In genomic region chr6:6832439-6832838, GRCh38 we compare ENCODE assay signal across 33 cellular contexts.
"Had no signal": no experiment of that assay in that cellular context is flagged by ENCODE, and none has a peak within 500 bp of the region (broad histone marks: within the 10 kb centered on the region; RNA-seq: fewer than 3 reads in every experiment).

No MANE protein-coding gene starts in this region.

- ATAC-seq: activated CD4-positive, CD25-positive, alpha-beta regulatory T cell treated with anti-CD3 and anti-CD28 coated beads, Interleukin-2, amount 50 U/mL, for 24 hours; activated CD8-positive, alpha-beta T cell treated with anti-CD3 and anti-CD28 coated beads for 36 hours; activated T-cell treated with anti-CD3 and anti-CD28 coated beads, Interleukin-2, amount 50 U/mL, for 4 hours; activated T-helper 17 cell treated with anti-CD3 and anti-CD28 coated beads, Interleukin-2, amount 50 U/mL, for 72 hours; T-helper 17 cell had no signal

- H3K4me1 Mint-ChIP-seq: activated B cell treated with CpG ODN at 0.5 μM for 24 hours; activated T-helper 17 cell treated with anti-CD3 and anti-CD28 coated beads, Interleukin-2, amount 50 U/mL, for 72 hours; T-helper 17 cell had no signal

- H3K4me3 Mint-ChIP-seq: activated B cell treated with CpG ODN at 0.5 μM for 24 hours; activated CD8-positive, alpha-beta T cell treated with anti-CD3 and anti-CD28 coated beads for 36 hours; activated naive CD8-positive, alpha-beta T cell; activated T-cell treated with anti-CD3 and anti-CD28 coated beads, Interleukin-2, amount 50 U/mL, for 4 hours; activated T-helper 17 cell treated with anti-CD3 and anti-CD28 coated beads, Interleukin-2, amount 50 U/mL, for 72 hours; T-helper 17 cell; T-helper 2 cell treated with Interferon-gamma antibody and Interleukin-4, amounts not matched to agents 5 μg/mL and 100 μg/mL, for 36 hours had no signal

- H3K9me3 Mint-ChIP-seq: activated B cell treated with CpG ODN at 0.5 μM for 24 hours; activated CD8-positive, alpha-beta T cell treated with anti-CD3 and anti-CD28 coated beads for 36 hours; activated T-cell treated with anti-CD3 and anti-CD28 coated beads, Interleukin-2, amount 50 U/mL, for 4 hours; activated T-helper 17 cell treated with anti-CD3 and anti-CD28 coated beads, Interleukin-2, amount 50 U/mL, for 72 hours; T-helper 2 cell treated with Interferon-gamma antibody and Interleukin-4, amounts not matched to agents 5 μg/mL and 100 μg/mL, for 36 hours had no signal

- DNase-seq: activated B cell treated with CpG ODN at 0.5 μM for 24 hours; activated CD4-positive, alpha-beta T cell treated with anti-CD3 and anti-CD28 coated beads for 48 hours; activated CD4-positive, alpha-beta T cell treated with anti-CD3 and anti-CD28 coated beads, Interleukin-2, amount 50 U/mL, for 1 hour; activated CD4-positive, alpha-beta T cell treated with anti-CD3 and anti-CD28 coated beads, Interleukin-2, amount 50 U/mL, for 48 hours; activated CD8-positive, alpha-beta memory T cell treated with anti-CD3 and anti-CD28 coated beads for 24 hours; activated CD8-positive, alpha-beta T cell treated with anti-CD3 and anti-CD28 coated beads for 36 hours; activated effector memory CD4-positive, alpha-beta T cell treated with Interleukin-2 at 50 U/mL for 16 hours; activated gamma-delta T cell treated with Interleukin-2 at 50 U/mL for 16 hours; activated naive CD4-positive, alpha-beta T cell treated with anti-CD3 and anti-CD28 coated beads, Interleukin-2, amount 50 U/mL, for 16 hours; activated naive CD4-positive, alpha-beta T cell treated with Interleukin-2 at 50 U/mL for 16 hours; activated T-cell treated with anti-CD3 and anti-CD28 coated beads, Interleukin-2, amount 50 U/mL, for 4 hours; amniotic stem cell; anterior cingulate cortex; brain microvascular endothelial cell; caudate nucleus; cortex of kidney; effector CD8-positive, alpha-beta T cell; foreskin fibroblast; head of caudate nucleus; T-helper 1 cell; T-helper 17 cell; T1000; WERI-Rb-1 had no signal

- H3K27me3 ChIP-seq: brain microvascular endothelial cell had no signal

- H3K27ac ChIP-seq: brain microvascular endothelial cell, epithelial cell of prostate, WERI-Rb-1 had no signal

- H3K36me3 Mint-ChIP-seq: activated naive CD8-positive, alpha-beta T cell had no signal

- H3K36me3 ChIP-seq: brain microvascular endothelial cell, WERI-Rb-1 had no signal

- FAIRE-seq: astrocyte, colon, endometrium, endothelial cell of umbilical vein, frontal cortex had no signal

- H3K27me3 Mint-ChIP-seq: activated naive CD8-positive, alpha-beta T cell had no signal

- H3K27ac Mint-ChIP-seq: activated B cell treated with CpG ODN at 0.5 μM for 24 hours; activated CD8-positive, alpha-beta T cell treated with anti-CD3 and anti-CD28 coated beads for 36 hours; activated naive CD8-positive, alpha-beta T cell; activated T-helper 17 cell treated with anti-CD3 and anti-CD28 coated beads, Interleukin-2, amount 50 U/mL, for 72 hours; T-helper 17 cell; T-helper 2 cell treated with Interferon-gamma antibody and Interleukin-4, amounts not matched to agents 5 μg/mL and 100 μg/mL, for 36 hours had no signal
